In genomic region chrX:47644557-47645091, GRCh38 we compare ENCODE assay signal across 6 cellular contexts. TPM values are rescaled to one million over a fixed set of nuclear protein-coding genes. Genes with fewer than 3 reads are reported as not detected.
A peak's percentile ranks its signal among the peaks of the same experiment; 100 is the strongest.
DNase-seq lines count a peak whose midpoint lies in the region; ATAC-seq and TF ChIP-seq lines count a peak whose summit lies in the region.

No MANE protein-coding gene starts in this region.

- ATAC-seq in gastroesophageal sphincter, result no peak

- POLR2A ChIA-PET in GM10248 (lab: Yijun Ruan, JAX), result no interaction called here

- H3K36me3 ChIP-seq in gastroesophageal sphincter (peaks cover 0 to 19% of the 10 kb centered on the region in 2 donors), SJCRH30 (peaks cover 8% of the 10 kb centered on the region)

- no peaks in the 10 kb centered on the region for H3K27me3 ChIP-seq in gastroesophageal sphincter
- no peaks in the 10 kb centered on the region for H3K27me3 ChIP-seq in SJCRH30

- WGBS in gastroesophageal sphincter (ENCODE audit: low coverage in 1 of 2), 2 donors, result 42 to 49% methylated on average over 6 to 8 of the region's 12 CpGs

- H3K9me3 ChIP-seq in gastroesophageal sphincter (no peaks in the 10 kb centered on the region), SJCRH30 (replicated peaks) (no peaks in the 10 kb centered on the region)

- DNase-seq in GM10248 (ENCODE audit: extremely low spot score), result no peak
- peak; percentile 27 for DNase-seq in SK-N-DZ (ENCODE audit: low spot score)
- peak; percentile 49 for DNase-seq in iris pigment epithelial cell (ENCODE audit: low read depth)
- no peak for DNase-seq in SJCRH30
- no peak for DNase-seq in DMS79 (lab: John Stamatoyannopoulos, UW)

- no peak for TF ChIP-seq POLR2A in gastroesophageal sphincter (IDR thresholded peaks at IDR 0.05)

- TF ChIP-seq CTCF in GM10248 (IDR thresholded peaks at IDR 0.05; ENCODE audit: control extremely low read depth, extremely low read depth, low read depth, missing control alignments), result peak; percentile 25
- peak in 2 of 4 experiments; percentile 29 for TF ChIP-seq CTCF in gastroesophageal sphincter (IDR thresholded peaks at IDR 0.05)

- H3K27ac ChIP-seq in gastroesophageal sphincter (no peak overlapping the region), SJCRH30 (no peak overlapping the region)

- no peak for TF ChIP-seq EP300 in gastroesophageal sphincter (IDR thresholded peaks at IDR 0.05)

- CTCF ChIA-PET in GM10248 (lab: Yijun Ruan, JAX), result interaction anchor here (1.0 to 2.1 kb wide), 10 partner anchors 13 to 382 kb away, joined by 3 to 10 read pairs (median 4); no protein-coding TSS in a partner anchor

- no peak overlapping the region for H3K4me3 ChIP-seq in gastroesophageal sphincter
- H3K4me3 ChIP-seq in SJCRH30, result no peak overlapping the region

- H3K4me1 ChIP-seq in gastroesophageal sphincter (peaks cover 0 to 25% (median 2%) of the 10 kb centered on the region in 3 donors), SJCRH30 (no peaks in the 10 kb centered on the region)

RNA-seq across cellular contexts. Expression of gene ELK1, which starts 5.7 kb away (rescaled TPM):
- 28.0 and 36.6 TPM in 2 replicates for polyA plus RNA-seq in SK-N-DZ (2014; cell fraction: cytosol; rRNA removed)
- polyA plus RNA-seq in SK-N-DZ (2014; cell fraction: nucleus; rRNA removed), result 11.6 and 15.2 TPM in 2 replicates
- total RNA-seq in gastroesophageal sphincter, result 10 to 100 TPM; 20.0 to 26.8 (median 26.2) TPM
- 36.0 and 36.3 TPM in 2 replicates for total RNA-seq in SJCRH30 (2014; rRNA removed; shearing (Covaris generic))

RNA-seq across cellular contexts. Expression of gene UXT, which starts 14.4 kb away (rescaled TPM):
- 249 and 252 TPM in 2 replicates for polyA plus RNA-seq in SK-N-DZ (2014; cell fraction: cytosol; rRNA removed)
- 121 and 150 TPM in 2 replicates for polyA plus RNA-seq in SK-N-DZ (2014; cell fraction: nucleus; rRNA removed)
- 100 to 1,000 TPM in 1 of 4 donors, 10 to 100 TPM in 3; 66.5 to 112 (median 79.1) TPM for total RNA-seq in gastroesophageal sphincter
- 98.0 and 121 TPM in 2 replicates for total RNA-seq in SJCRH30 (2014; rRNA removed; shearing (Covaris generic))

RNA-seq across cellular contexts. Expression of gene CFP, which starts 14.9 kb away (rescaled TPM):
- polyA plus RNA-seq in SK-N-DZ (2014; cell fraction: cytosol; rRNA removed), result not detected in 2 replicates
- polyA plus RNA-seq in SK-N-DZ (2014; cell fraction: nucleus; rRNA removed), result 1.7 and 2.0 TPM in 2 replicates
- total RNA-seq in gastroesophageal sphincter, result 10 to 100 TPM in 1 of 4 donors, 1 to 10 TPM in 2, under 1 TPM in 1; 0.78 to 18.4 (median 4.7) TPM
- 0.08 and 0.32 TPM in 2 replicates for total RNA-seq in SJCRH30 (2014; rRNA removed; shearing (Covaris generic))

RNA-seq across cellular contexts. Expression of gene SYN1, which starts 25.0 kb away (rescaled TPM):
- 2.5 and 3.8 TPM in 2 replicates for polyA plus RNA-seq in SK-N-DZ (2014; cell fraction: cytosol; rRNA removed)
- 2.0 and 4.9 TPM in 2 replicates for polyA plus RNA-seq in SK-N-DZ (2014; cell fraction: nucleus; rRNA removed)
- total RNA-seq in gastroesophageal sphincter, result under 1 TPM in 2 of 4 donors, not detected in 2; 0.27 TPM
- total RNA-seq in SJCRH30 (2014; rRNA removed; shearing (Covaris generic)), result 0.04 and 0.33 TPM in 2 replicates

Comparison
In these comparisons a context has a peak if more than half of its experiments do, and no peak if none do; other contexts are left out.
1. DNase-seq: peak in SK-N-DZ (single experiment) and iris pigment epithelial cell (single experiment); none in GM10248 (single experiment), SJCRH30 (0 of 2) and DMS79 (single experiment).